ENCODE assay signal across 8 cellular contexts in the genomic region with DNA sequence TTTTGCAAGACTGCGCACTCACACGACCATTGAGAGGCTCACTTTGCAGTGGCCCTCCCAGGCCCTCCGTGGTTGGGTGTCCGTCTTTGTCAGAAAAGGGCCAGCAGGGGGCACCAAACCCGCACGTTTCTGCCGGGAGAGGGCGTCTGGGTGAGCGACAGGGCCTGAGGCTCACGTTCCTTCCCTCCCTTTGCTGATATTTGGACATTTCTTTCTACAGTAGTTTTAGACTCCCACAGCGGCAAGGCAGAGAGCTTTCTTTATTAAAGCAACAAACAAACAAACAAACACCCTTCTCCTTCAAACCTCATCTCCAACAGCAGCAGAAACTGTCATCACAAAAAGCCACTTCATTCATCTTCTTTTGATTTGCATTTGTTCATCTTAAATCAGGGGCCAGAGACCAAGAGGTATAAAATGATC.
A peak's percentile ranks its signal among the peaks of the same experiment; 100 is the strongest.
DNase-seq lines count a peak whose midpoint lies in the region; ATAC-seq, FAIRE-seq and TF ChIP-seq lines count a peak whose summit lies in the region.

No MANE protein-coding gene starts in this region.

- H3K4me2 ChIP-seq in A549, result no peak overlapping the region

- in situ Hi-C loops in astrocyte of the spinal cord (cut with HindIII; ENCODE audit: low sequenced_read_pairs), result loop anchor here (25.0 kb wide), 2 partner anchors 99 to 349 kb away; partner anchors contain the start of gene CNIH3

- POLR2A ChIA-PET in A549 (lab: Yijun Ruan, JAX), result no interaction called here

- TF ChIP-seq RAD21 in A549 (conservative IDR thresholded peaks at IDR 0.05 in 1 of 2, IDR thresholded peaks at IDR 0.05 in 1 of 2), result peak; percentile 94 to 95

- TF ChIP-seq CTCF in A549 (IDR thresholded peaks at IDR 0.05) (peak; percentile 96), astrocyte of the spinal cord (IDR thresholded peaks at IDR 0.05; ENCODE audit: low read depth, low read length) (peak; percentile 81)

- no peak for TF ChIP-seq EP300 in A549 (IDR thresholded peaks at IDR 0.05)

- CTCF ChIA-PET in A549 (lab: Yijun Ruan, JAX), result interaction anchor here (0.7 to 9.9 kb wide), 58 partner anchors 10 to 961 kb away, joined by 3 to 126 read pairs (median 5); no protein-coding TSS in a partner anchor

- no peak overlapping the region for H3K4me3 ChIP-seq in A549
- H3K4me3 ChIP-seq in astrocyte of the spinal cord (ENCODE audit: low read depth, low read length), result no peak overlapping the region

- peak; percentile 39 for FAIRE-seq in A549 (lab: Jason Lieb, UNC)
- FAIRE-seq in GM18507 (lab: Jason Lieb, UNC), result peak; percentile 93
- peak; percentile 91 for FAIRE-seq in TTC549 (lab: Jason Lieb, UNC)

- DNase-seq in A549 (ENCODE audit: low read depth in 1 of 2, low spot score in 1 of 2) (peak; percentile 76 to 90), GM18507 (ENCODE audit: extremely low spot score, insufficient read length, low read depth) (peak; percentile 77), NCI-H2081 (lab: John Stamatoyannopoulos, UW) (peak; percentile 82 to 87), astrocyte of the spinal cord (ENCODE audit: low read depth, low spot score) (peak; percentile 79), iPS-NIHi11 (ENCODE audit: low spot score) (peak; percentile 93)
- peak; percentile 73 to 79 for DNase-seq in stimulated activated CD4-positive, alpha-beta T cell treated with anti-CD3 and anti-CD28 coated beads, Interleukin-15, amount 100 ng/mL, for 48 hours (ENCODE audit: low read depth in 2 of 2)

- no peaks in the 10 kb centered on the region for H3K9me3 ChIP-seq in A549

- ATAC-seq in A549, result peak; percentile 99 to 100
- peak; percentile 84 for ATAC-seq in HG02970 (IDR thresholded peaks at IDR 0.05; ENCODE audit: low FRiP score, unreplicated experiment)

- no peak overlapping the region for H3K27ac ChIP-seq in A549

- TF ChIP-seq POLR2A in A549 (IDR thresholded peaks at IDR 0.05; ENCODE audit: low read length), result no peak

- 7% methylated on average over 11 of the region's 11 CpGs for WGBS in A549 (ENCODE audit: missing lambda C conversion rate)

- H3K4me1 ChIP-seq in A549, result no peaks in the 10 kb centered on the region

TF ChIP-seq in A549, 52 proteins besides CTCF, POLR2A, EP300 and RAD21:
- peak; percentile 93 for TF ChIP-seq SMC3 (IDR thresholded peaks at IDR 0.05)
- no peak for TF ChIP-seq CEBPB (IDR thresholded peaks at IDR 0.05)
- TF ChIP-seq TP53 (CRISPR knock-in tag; IDR thresholded peaks at IDR 0.05), result 0 out of 2 replicates have a peak, but pooled peaks have one; percentile 31
